Comparison of ENCODE assay signal across 14 cellular contexts in the genomic region with DNA sequence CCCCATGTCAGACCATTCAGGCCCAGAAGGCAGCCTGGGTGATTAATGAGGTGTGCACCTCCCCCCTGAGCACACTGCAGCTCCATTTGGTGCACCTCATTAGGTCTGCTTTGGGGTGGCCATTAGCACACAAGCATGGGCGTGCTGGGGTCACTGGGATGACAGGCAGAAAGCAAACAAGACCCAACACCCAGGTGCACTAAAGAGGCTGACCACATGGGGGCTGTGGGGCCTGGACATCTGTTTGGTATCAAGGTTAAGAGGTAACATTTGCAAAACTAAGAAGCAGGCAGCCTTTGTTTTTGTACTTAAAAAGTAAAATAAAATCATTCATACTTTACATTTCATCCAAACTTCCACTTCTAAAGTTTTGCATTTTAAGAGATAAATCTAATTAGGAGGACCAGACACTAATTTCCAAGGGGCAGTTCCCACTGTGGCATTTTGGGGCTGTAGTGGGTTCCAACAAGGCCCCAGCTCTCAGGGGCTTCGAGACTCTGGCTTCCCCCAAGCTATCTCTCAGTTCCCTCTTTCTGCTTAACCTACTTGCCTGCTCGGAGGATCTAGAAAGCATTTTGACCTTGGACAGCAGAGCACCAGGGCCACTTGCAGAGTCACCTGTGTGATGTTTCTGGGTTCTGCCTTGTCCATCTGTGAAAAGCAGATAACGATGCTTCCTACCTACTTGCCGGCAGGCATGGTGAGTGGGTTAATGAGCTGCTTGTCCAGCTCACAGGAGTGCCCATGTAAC.
DNase-seq lines count a peak whose midpoint lies in the region; ATAC-seq, FAIRE-seq and TF ChIP-seq lines count a peak whose summit lies in the region.
"Had no signal": no experiment of that assay in that cellular context is flagged by ENCODE, and none has a peak within 500 bp of the region (broad histone marks: within the 10 kb centered on the region; RNA-seq: fewer than 3 reads in every experiment).

No MANE protein-coding gene starts in this region.

- H3K4me2 ChIP-seq in HCT116 (ENCODE audit: low read length) (no peak overlapping the region), OCI-LY1 (ENCODE audit: low read length) (peak overlapping the region; percentile 12; the same call in 1 of the 2 replicates), HepG2 (ENCODE audit: low read depth, low read length) (no peak overlapping the region)

- no peak overlapping the region for H3K4me3 ChIP-seq in HCT116 (replicated peaks in 1 of 2; ENCODE audit: low read depth in 1 of 2, low read length in 2 of 2)
- H3K4me3 ChIP-seq in OCI-LY1 (ENCODE audit: low read depth, low read length, poor library complexity, severe bottlenecking), result no peak overlapping the region
- H3K4me3 ChIP-seq in HepG2 (replicated peaks in 1 of 3; ENCODE audit: insufficient read depth in 1 of 3, low read depth in 2 of 3, low read length in 3 of 3), result no peak overlapping the region
- no peak overlapping the region for H3K4me3 ChIP-seq in stomach
- H3K4me3 ChIP-seq: lung, ovary had no signal

- CTCF ChIA-PET in HCT116 (lab: Charles Lee) (no interaction called here), HepG2 (lab: Yijun Ruan, JAX; ENCODE audit: low intra/inter-chr PET ratio, low total read pairs) (no interaction called here), HEK293T (lab: Yijun Ruan, JAX) (no interaction called here)

- POLR2A ChIA-PET in HCT116 (lab: Charles Lee) (no interaction called here), HepG2 (lab: Yijun Ruan, JAX) (no interaction called here), HEK293T (lab: Yijun Ruan, JAX) (no interaction called here)

- H3K9me3 ChIP-seq in HCT116 (ENCODE audit: control insufficient read depth in 1 of 2, insufficient read depth in 1 of 2, low read depth in 1 of 2, low read length in 2 of 2), result no peaks in the 10 kb centered on the region
- H3K9me3 ChIP-seq in OCI-LY1 (ENCODE audit: low read length), result no peaks in the 10 kb centered on the region
- H3K9me3 ChIP-seq in HepG2 (ENCODE audit: low read length), result no peaks in the 10 kb centered on the region
- no peaks in the 10 kb centered on the region for H3K9me3 ChIP-seq in stomach
- H3K9me3 ChIP-seq: ovary had no signal

- H2AFZ ChIP-seq in HCT116 (ENCODE audit: low read depth, low read length, poor library complexity, severe bottlenecking) (no peak overlapping the region), OCI-LY1 (ENCODE audit: low read length) (no peak overlapping the region), HepG2 (ENCODE audit: low read length) (no peak overlapping the region)

- no peaks in the 10 kb centered on the region for H3K79me2 ChIP-seq in HCT116 (ENCODE audit: insufficient read depth, low read length)
- no peaks in the 10 kb centered on the region for H3K79me2 ChIP-seq in OCI-LY1 (ENCODE audit: insufficient read depth, low read length)
- H3K79me2 ChIP-seq in HepG2 (ENCODE audit: insufficient read depth, low read length), result no peaks in the 10 kb centered on the region

- ATAC-seq in HCT116 (no peak), HepG2 (peak; percentile 87)
- ATAC-seq: stimulated activated naive CD8-positive, alpha-beta T cell treated with anti-CD3 and anti-CD28 coated beads, Interleukin-15, Interleukin-2, amounts not matched to agents 100 U/mL and 50 U/mL, for 24 hours had no signal

- BruUV-seq in HCT116 (replicated peaks; lab: Mats Ljungman, UMichigan) (no TSS peak), HepG2 (replicated peaks; lab: Mats Ljungman, UMichigan) (no TSS peak)

- intact Hi-C loops in HCT116 (cut with micrococcal nuclease), result no loop called here
- intact Hi-C loops in HepG2 (cut with micrococcal nuclease; ENCODE audit: unreplicated experiment), result loop anchor here (2.0 kb wide), 1 partner anchor 374 kb away; no protein-coding TSS in a partner anchor
- intact Hi-C loops in stomach (cut with DNase I; ENCODE audit: low total_unique reads), result no loop called here

- H3K27me3 ChIP-seq in HCT116 (ENCODE audit: insufficient read depth, low read length) (peaks cover 15% of the 10 kb centered on the region; the same call in 1 of the 2 replicates), OCI-LY1 (ENCODE audit: insufficient read depth, low read length) (no peaks in the 10 kb centered on the region), HepG2 (ENCODE audit: control insufficient read depth in 1 of 2, insufficient read depth in 2 of 2, low read length in 2 of 2) (no peaks in the 10 kb centered on the region), stomach (no peaks in the 10 kb centered on the region)
- H3K27me3 ChIP-seq: ovary had no signal

- H3K27ac ChIP-seq in HCT116 (ENCODE audit: low read depth, low read length), result no peak overlapping the region
- peak overlapping the region; percentile 8 for H3K27ac ChIP-seq in OCI-LY1 (ENCODE audit: low read depth, low read length, poor library complexity, severe bottlenecking)
- no peak overlapping the region for H3K27ac ChIP-seq in HepG2 (ENCODE audit: extremely low read length, insufficient read depth, low read length)
- H3K27ac ChIP-seq in stomach, result no peak overlapping the region
- H3K27ac ChIP-seq: ovary had no signal

- H3K9ac ChIP-seq in HCT116 (ENCODE audit: low read length), result no peak overlapping the region
- H3K9ac ChIP-seq in OCI-LY1 (ENCODE audit: low read length), result no peak overlapping the region
- no peak overlapping the region for H3K9ac ChIP-seq in HepG2 (ENCODE audit: insufficient read depth, low read depth, low read length)

- DNase-seq in GM13976 (ENCODE audit: low spot score), result no peak
- DNase-seq in HCT116 (ENCODE audit: low read depth, low spot score), result no peak
- DNase-seq in HepG2 (ENCODE audit: low spot score), result peak; percentile 19
- no peak for DNase-seq in stomach
- no peak for DNase-seq in inferior parietal cortex (ENCODE audit: extremely low spot score)
- no peak for DNase-seq in DMS53 treated with DMSO at 0.1 percent for 48 hours (lab: John Stamatoyannopoulos, UW; ENCODE audit: unreplicated experiment)
- no peak for DNase-seq in HEK293T (ENCODE audit: extremely low spot score)
- DNase-seq: ovary; stimulated activated naive CD8-positive, alpha-beta T cell treated with anti-CD3 and anti-CD28 coated beads, Interleukin-15, Interleukin-2, amounts not matched to agents 100 U/mL and 50 U/mL, for 24 hours; T-helper 2 cell had no signal

- H4K20me1 ChIP-seq in HCT116 (ENCODE audit: insufficient read depth) (no peaks in the 10 kb centered on the region), OCI-LY1 (ENCODE audit: insufficient read depth, low read length) (no peaks in the 10 kb centered on the region), HepG2 (ENCODE audit: insufficient read depth, low read length) (no peaks in the 10 kb centered on the region)

- WGBS in HepG2 (ENCODE audit: low lambda C conversion rate), result 41% methylated on average over 4 of the region's 5 CpGs
- WGBS in stomach, 5 donors, result 59 to 78% (median 66%) methylated on average over 5 of the region's 5 CpGs

- RAD21 ChIA-PET in HCT116 (lab: Charles Lee; ENCODE audit: low non-redundant PET in 1 of 2, low total read pairs in 2 of 2, uncharacterized antibody in 2 of 2, unreplicated experiment in 2 of 2), result no interaction called here

- peak; percentile 26 for TF ChIP-seq CTCF in GM13976 (IDR thresholded peaks at IDR 0.05; ENCODE audit: borderline replicate concordance, control extremely low read depth, extremely low read depth, insufficient read depth, missing control alignments)
- peak in 2 of 3 experiments; percentile 31 to 36; a peak in 2 of 6 replicates for TF ChIP-seq CTCF in HCT116 (IDR thresholded peaks at IDR 0.05 in 2 of 3, conservative IDR thresholded peaks at IDR 0.05 in 1 of 3; ENCODE audit: borderline replicate concordance in 1 of 3, insufficient read depth in 1 of 3, low read depth in 2 of 3, low read length in 2 of 3)
- TF ChIP-seq CTCF in OCI-LY1 (IDR thresholded peaks at IDR 0.05; ENCODE audit: low read length), result peak; percentile 36; the same call in 1 of the 2 replicates
- TF ChIP-seq CTCF in HepG2 (CRISPR knock-in tag; IDR thresholded peaks at IDR 0.05), result peak; percentile 37
- TF ChIP-seq CTCF in stomach (IDR thresholded peaks at IDR 0.05), result no peak

- TF ChIP-seq RAD21 in HCT116 (IDR thresholded peaks at IDR 0.05; ENCODE audit: low read depth) (no peak), HepG2 (CRISPR knock-in tag; IDR thresholded peaks at IDR 0.05) (0 out of 2 replicates have a peak, but pooled peaks have one; percentile 25)

- in situ Hi-C loops in GM13976 (cut with MboI; ENCODE audit: low sequenced_read_pairs, unreplicated experiment), result no loop called here
- in situ Hi-C loops in HepG2 (cut with HindIII; ENCODE audit: extremely low pct_ligation_motif_present, low pct_unique_long_range_greater_than_20kb), result no loop called here

- H3K9me2 ChIP-seq in HCT116 (ENCODE audit: insufficient read depth) (no peaks in the 10 kb centered on the region), OCI-LY1 (ENCODE audit: low read depth, low read length) (no peaks in the 10 kb centered on the region)

- H3K4me1 ChIP-seq in HCT116 (ENCODE audit: control insufficient read depth in 1 of 2, insufficient read depth in 2 of 2, low read length in 2 of 2) (no peaks in the 10 kb centered on the region), OCI-LY1 (ENCODE audit: insufficient read depth, low read length, severe bottlenecking) (peaks cover 27% of the 10 kb centered on the region), HepG2 (ENCODE audit: insufficient read depth, low read length) (no peaks in the 10 kb centered on the region), stomach (no peaks in the 10 kb centered on the region)

- no peaks in the 10 kb centered on the region for H3F3A ChIP-seq in OCI-LY1 (ENCODE audit: insufficient read depth, low read length)

- FAIRE-seq in HepG2 (lab: Jason Lieb, UNC), result no peak
- FAIRE-seq: frontal cortex, GM18507 had no signal

- TF ChIP-seq POLR2A in HCT116 (IDR thresholded peaks at IDR 0.05; ENCODE audit: borderline replicate concordance, extremely low read depth, insufficient read depth, insufficient read length), result no peak
- TF ChIP-seq POLR2A in HepG2 (IDR thresholded peaks at IDR 0.05; ENCODE audit: insufficient read depth in 1 of 2, low read depth in 2 of 2, low read length in 2 of 2), result no peak
- no peak for TF ChIP-seq POLR2A in stomach (IDR thresholded peaks at IDR 0.05)

- TF ChIP-seq EP300 in HepG2 (IDR thresholded peaks at IDR 0.05; ENCODE audit: low read depth in 2 of 2, low read length in 2 of 2), result no peak
- no peak for TF ChIP-seq EP300 in HepG2 (CRISPR knock-in tag; IDR thresholded peaks at IDR 0.05; ENCODE audit: borderline replicate concordance)
- no peak for TF ChIP-seq EP300 in stomach (IDR thresholded peaks at IDR 0.05)

- no peaks in the 10 kb centered on the region for H3K36me3 ChIP-seq in HCT116 (ENCODE audit: control insufficient read depth in 1 of 2, insufficient read depth in 2 of 2, low read length in 2 of 2)
- peaks cover 6% of the 10 kb centered on the region; the same call in 1 of the 2 replicates for H3K36me3 ChIP-seq in OCI-LY1 (ENCODE audit: insufficient read depth, low read length)
- H3K36me3 ChIP-seq in HepG2 (replicated peaks in 1 of 2; ENCODE audit: control insufficient read depth in 1 of 2, insufficient read depth in 2 of 2, low read length in 2 of 2), result no peaks in the 10 kb centered on the region
- no peaks in the 10 kb centered on the region for H3K36me3 ChIP-seq in stomach
- H3K36me3 ChIP-seq: ovary had no signal

TF ChIP-seq in HEK293T, 16 proteins besides CTCF, POLR2A, EP300 and RAD21:
- no peak for TF ChIP-seq ARNT (IDR thresholded peaks at IDR 0.05)
- no peak for TF ChIP-seq HDGF (IDR thresholded peaks at IDR 0.05; ENCODE audit: borderline replicate concordance)
- TF ChIP-seq SP1 (IDR thresholded peaks at IDR 0.05), result no peak

Comparison
In these comparisons a context has a peak if more than half of its experiments do, and no peak if none do; other contexts are left out.
1. CTCF ChIP-seq: peak in GM13976 (single experiment), HCT116 (2 of 3), OCI-LY1 (single experiment) and HepG2 (single experiment); none in stomach (0 of 7).